ENCODE assay signal across 17 cellular contexts in the genomic region with DNA sequence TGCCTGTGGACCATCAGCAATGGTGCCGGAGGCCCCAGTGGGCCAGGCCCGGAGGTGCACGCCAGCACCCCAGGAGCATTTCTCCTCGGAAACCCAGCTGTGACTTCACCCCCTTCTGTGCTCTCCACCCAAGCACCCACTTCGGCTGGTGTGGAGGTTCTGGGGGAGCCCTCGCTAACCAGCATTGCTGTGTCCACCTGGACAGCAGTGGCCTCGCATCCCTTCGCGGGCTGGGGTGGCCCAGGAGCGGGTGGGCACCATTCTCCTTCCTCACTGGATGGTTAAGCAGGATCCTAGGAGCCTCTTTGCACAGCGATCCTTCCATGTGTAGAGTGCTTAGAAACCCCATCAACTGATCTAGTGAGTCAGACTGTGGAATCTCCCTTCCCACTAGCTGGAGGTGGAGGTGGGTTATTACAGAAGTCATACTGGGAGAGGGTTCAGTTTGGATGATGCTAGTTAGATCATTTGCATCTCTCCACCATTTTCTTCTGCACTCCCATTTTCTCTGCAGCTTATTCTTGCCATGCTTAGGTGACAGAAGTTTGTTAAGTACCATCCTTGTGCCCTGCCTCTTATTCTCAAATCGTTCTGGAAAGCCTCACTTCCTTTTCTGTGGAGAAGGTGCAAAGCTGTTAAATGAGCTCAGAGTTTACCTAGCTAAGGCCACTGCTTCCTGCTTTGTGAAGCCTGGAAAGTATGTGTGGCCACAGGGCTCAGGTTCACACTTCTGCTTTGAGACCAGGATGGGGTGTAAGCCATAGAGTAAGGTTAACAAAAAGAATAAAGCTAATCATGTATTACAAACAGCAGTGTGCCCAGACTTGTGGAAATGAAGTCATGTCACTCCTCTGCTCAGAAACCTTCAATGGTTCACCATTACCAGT. TPM values are rescaled to one million over a fixed set of nuclear protein-coding genes. Genes with fewer than 3 reads are reported as not detected.
DNase-seq lines count a peak whose midpoint lies in the region; ATAC-seq lines count a peak whose summit lies in the region.
"Had no signal": no experiment of that assay in that cellular context is flagged by ENCODE, and none has a peak within 500 bp of the region (broad histone marks: within the 10 kb centered on the region; RNA-seq: fewer than 3 reads in every experiment).

No MANE protein-coding gene starts in this region.

- H3K27me3 Mint-ChIP-seq in activated naive CD8-positive, alpha-beta T cell treated with anti-CD3 and anti-CD28 coated beads, Interleukin-2, amount 50 U/mL, for 24 hours: no peaks in the 10 kb centered on the region
- H3K27me3 Mint-ChIP-seq: CD4-positive, alpha-beta T cell; dendritic cell treated with granulocyte-macrophage colony-stimulating factor and Interleukin-4, amounts not matched to agents 40 ng/mL and 50 ng/mL, for 4 days had no signal

- H3K27ac Mint-ChIP-seq in activated naive CD8-positive, alpha-beta T cell treated with anti-CD3 and anti-CD28 coated beads, Interleukin-2, amount 50 U/mL, for 24 hours: peak overlapping the region; percentile 6
- H3K27ac Mint-ChIP-seq: CD4-positive, alpha-beta T cell; dendritic cell treated with granulocyte-macrophage colony-stimulating factor and Interleukin-4, amounts not matched to agents 40 ng/mL and 50 ng/mL, for 4 days had no signal

- no peaks in the 10 kb centered on the region for H3K9me3 Mint-ChIP-seq in activated naive CD8-positive, alpha-beta T cell treated with anti-CD3 and anti-CD28 coated beads, Interleukin-2, amount 50 U/mL, for 24 hours
- H3K9me3 Mint-ChIP-seq: activated T-cell treated with anti-CD3 and anti-CD28 coated beads, Interleukin-2, amount 50 U/mL, for 4 hours; CD4-positive, alpha-beta T cell; dendritic cell treated with granulocyte-macrophage colony-stimulating factor and Interleukin-4, amounts not matched to agents 40 ng/mL and 50 ng/mL, for 4 days had no signal

- H3K4me1 Mint-ChIP-seq in activated naive CD8-positive, alpha-beta T cell treated with anti-CD3 and anti-CD28 coated beads, Interleukin-2, amount 50 U/mL, for 24 hours: peaks cover 7% of the 10 kb centered on the region

- ATAC-seq in HG03432 (IDR thresholded peaks at IDR 0.05; ENCODE audit: unreplicated experiment): peak; percentile 55
- peak; percentile 71 for ATAC-seq in activated naive CD8-positive, alpha-beta T cell treated with anti-CD3 and anti-CD28 coated beads, Interleukin-2, amount 50 U/mL, for 24 hours
- no peak for ATAC-seq in HG03442 (IDR thresholded peaks at IDR 0.05; ENCODE audit: unreplicated experiment)
- ATAC-seq in HG02840 (IDR thresholded peaks at IDR 0.05; ENCODE audit: low FRiP score, unreplicated experiment): no peak
- ATAC-seq: activated CD4-positive, CD25-positive, alpha-beta regulatory T cell treated with anti-CD3 and anti-CD28 coated beads, Interleukin-2, amount 50 U/mL, for 24 hours; activated T-cell treated with anti-CD3 and anti-CD28 coated beads, Interleukin-2, amount 50 U/mL, for 4 hours; Panc1 had no signal

- peak; percentile 31 for DNase-seq in SKM-1 treated with dmso at 0.1 percent for 144 hours (lab: John Stamatoyannopoulos, UW; ENCODE audit: unreplicated experiment)
- DNase-seq in SKM-1 (lab: John Stamatoyannopoulos, UW; ENCODE audit: unreplicated experiment): no peak
- no peak for DNase-seq in activated naive CD8-positive, alpha-beta T cell treated with anti-CD3 and anti-CD28 coated beads, Interleukin-2, amount 50 U/mL, for 24 hours
- DNase-seq in renal cortical epithelial cell (ENCODE audit: low read depth): peak; percentile 52
- DNase-seq in cerebellum (ENCODE audit: low spot score): no peak
- DNase-seq: activated T-cell treated with anti-CD3 and anti-CD28 coated beads, Interleukin-2, amount 50 U/mL, for 4 hours; CD4-positive, alpha-beta T cell; GF-D8; NCI-H187; NCI-H526; stimulated activated CD4-positive, alpha-beta T cell treated with anti-CD3 and anti-CD28 coated beads, Interleukin-4, amount 100 ng/mL, for 24 hours had no signal

- H3K36me3 Mint-ChIP-seq in activated naive CD8-positive, alpha-beta T cell treated with anti-CD3 and anti-CD28 coated beads, Interleukin-2, amount 50 U/mL, for 24 hours (ENCODE audit: low read depth): peaks cover 10% of the 10 kb centered on the region

- no peak overlapping the region for H3K4me3 Mint-ChIP-seq in activated naive CD8-positive, alpha-beta T cell treated with anti-CD3 and anti-CD28 coated beads, Interleukin-2, amount 50 U/mL, for 24 hours
- H3K4me3 Mint-ChIP-seq: activated T-cell treated with anti-CD3 and anti-CD28 coated beads, Interleukin-2, amount 50 U/mL, for 4 hours; CD4-positive, alpha-beta T cell; dendritic cell treated with granulocyte-macrophage colony-stimulating factor and Interleukin-4, amounts not matched to agents 40 ng/mL and 50 ng/mL, for 4 days had no signal

RNA-seq across cellular contexts. Expression of a gene that starts 32.3 kb away (rescaled TPM):
- total RNA-seq in renal cortical epithelial cell (0.35 and 0.75 TPM in 2 replicates), cerebellum (1.00 TPM)

Comparison
In these comparisons a context has a peak if more than half of its experiments do, and no peak if none do; other contexts are left out.
1. DNase-seq: peak in SKM-1 treated with dmso at 0.1 percent for 144 hours (single experiment) and renal cortical epithelial cell (single experiment); none in SKM-1 (single experiment), activated naive CD8-positive, alpha-beta T cell treated with anti-CD3 and anti-CD28 coated beads, Interleukin-2, amount 50 U/mL, for 24 hours (single experiment) and cerebellum (single experiment).
2. ATAC-seq: peak in HG03432 (single experiment) and activated naive CD8-positive, alpha-beta T cell treated with anti-CD3 and anti-CD28 coated beads, Interleukin-2, amount 50 U/mL, for 24 hours (single experiment); none in HG03442 (single experiment) and HG02840 (single experiment).